Comparison of ENCODE assay signal across 8 cellular contexts in genomic region chr9:4299006-4299795, GRCh38. TPM values are rescaled to one million over a fixed set of nuclear protein-coding genes. Genes with fewer than 3 reads are reported as not detected.
A peak's percentile ranks its signal among the peaks of the same experiment; 100 is the strongest.
DNase-seq lines count a peak whose midpoint lies in the region; ATAC-seq and TF ChIP-seq lines count a peak whose summit lies in the region.

No MANE protein-coding gene starts in this region.

- H3K36me3 ChIP-seq in esophagus (ENCODE audit: control insufficient read depth in 2 of 2, insufficient read depth in 2 of 2, low read length in 1 of 2) (no peaks in the 10 kb centered on the region), muscle layer of duodenum (ENCODE audit: control insufficient read depth in 1 of 2, insufficient read depth in 2 of 2, low read length in 2 of 2) (peaks cover 0 to 37% of the 10 kb centered on the region in 2 donors), transverse colon (no peaks in the 10 kb centered on the region)

- DNase-seq in AG04449 (ENCODE audit: low read depth, low spot score) (no peak), HCEC 1CT (peak; percentile 55), transverse colon (peak; percentile 30), NCI-H2029 treated with DMSO at 0.1 percent for 48 hours (lab: John Stamatoyannopoulos, UW) (no peak)
- peak; percentile 15 to 17 for DNase-seq in activated CD4-positive, alpha-beta T cell treated with anti-CD3 and anti-CD28 coated beads, Interleukin-2, amount 50 U/mL, for 4 hours

- TF ChIP-seq CTCF in AG04449 (IDR thresholded peaks at IDR 0.05; ENCODE audit: insufficient read depth, low read length, missing control alignments) = no peak
- no peak for TF ChIP-seq CTCF in transverse colon (IDR thresholded peaks at IDR 0.05)

- H3K4me1 ChIP-seq in esophagus (ENCODE audit: control insufficient read depth in 2 of 2, insufficient read depth in 2 of 2, low read length in 1 of 2) = peaks cover 3 to 12% of the 10 kb centered on the region in 2 donors
- H3K4me1 ChIP-seq in muscle layer of duodenum (ENCODE audit: control insufficient read depth in 1 of 2, insufficient read depth in 2 of 2, low read length in 2 of 2) = peaks cover 0 to 11% of the 10 kb centered on the region in 2 donors
- H3K4me1 ChIP-seq in transverse colon = peaks cover 0 to 23% (median 10%) of the 10 kb centered on the region in 4 donors

- peak overlapping the region; percentile 63 to 88 for H3K27ac ChIP-seq in esophagus (ENCODE audit: low read depth in 2 of 2, low read length in 1 of 2)
- peak overlapping the region; percentile 70 for H3K27ac ChIP-seq in muscle layer of duodenum (ENCODE audit: low read length)
- peak overlapping the region; percentile 91 to 94 (median 94) for H3K27ac ChIP-seq in transverse colon

- in situ Hi-C loops in transverse colon (cut with MboI; ENCODE audit: low pct_ligation_motif_present in 1 of 4, low pct_unique_long_range_greater_than_20kb in 1 of 4, low sequenced_read_pairs in 3 of 4) = no loop called here

- H3K27me3 ChIP-seq in esophagus (ENCODE audit: control insufficient read depth in 1 of 2, insufficient read depth in 2 of 2, low read length in 2 of 2) = peaks cover 0 to 3% of the 10 kb centered on the region in 2 donors
- H3K27me3 ChIP-seq in muscle layer of duodenum (ENCODE audit: low read depth, low read length) = no peaks in the 10 kb centered on the region
- H3K27me3 ChIP-seq in transverse colon = no peaks in the 10 kb centered on the region

- intact Hi-C loops in transverse colon (cut with DNase I; ENCODE audit: low total_unique reads) = no loop called here

- peak overlapping the region; percentile 84 for H3K4me3 ChIP-seq in AG04449 (ENCODE audit: low read depth, low read length)
- H3K4me3 ChIP-seq in esophagus (ENCODE audit: low read depth in 1 of 2, low read length in 2 of 2) = peak overlapping the region; percentile 65 to 71
- peak overlapping the region; percentile 86 to 87 for H3K4me3 ChIP-seq in muscle layer of duodenum (ENCODE audit: low read depth in 1 of 2, low read length in 2 of 2)
- peak overlapping the region; percentile 45 to 85 (median 76) for H3K4me3 ChIP-seq in transverse colon

- CTCF ChIA-PET in AG04449 (lab: Yijun Ruan, JAX) = interaction anchor here (1.1 to 1.7 kb wide), 3 partner anchors 16 to 68 kb away, joined by 4 to 5 read pairs (median 4); no protein-coding TSS in a partner anchor

- WGBS in esophagus, 2 donors = 1% methylated on average over 60 of the region's 60 CpGs
- 0% methylated on average over 59 of the region's 60 CpGs; no CpG with 5 or more reads in 1 of the 2 donors for WGBS in transverse colon (ENCODE audit: low coverage in 1 of 2), 2 donors

- TF ChIP-seq POLR2A in transverse colon (IDR thresholded peaks at IDR 0.05) = no peak

- no peaks in the 10 kb centered on the region for H3K9me3 ChIP-seq in esophagus (ENCODE audit: control insufficient read depth in 2 of 2, insufficient read depth in 1 of 2, low read depth in 1 of 2, low read length in 1 of 2)
- H3K9me3 ChIP-seq in muscle layer of duodenum (ENCODE audit: control insufficient read depth in 1 of 2, low read length in 2 of 2) = no peaks in the 10 kb centered on the region
- no peaks in the 10 kb centered on the region for H3K9me3 ChIP-seq in transverse colon

- no peak for ATAC-seq in HG03135 (IDR thresholded peaks at IDR 0.05; ENCODE audit: unreplicated experiment)

- TF ChIP-seq EP300 in transverse colon (IDR thresholded peaks at IDR 0.05; ENCODE audit: low read depth) = no peak

- POLR2A ChIA-PET in AG04449 (lab: Yijun Ruan, JAX) = interaction anchor here (0.8 kb wide), 1 partner anchor 14 kb away, joined by 4 read pairs; no protein-coding TSS in a partner anchor

RNA-seq across cellular contexts. Expression of gene GLIS3, which starts 0.7 kb away (rescaled TPM):
- polyA plus RNA-seq in esophagus = under 1 TPM; 0.42 to 0.79 TPM
- 10 to 100 TPM; 13.5 to 36.2 (median 28.8) TPM for total RNA-seq in transverse colon

Comparison
In these comparisons a context has a peak if more than half of its experiments do, and no peak if none do; other contexts are left out.
1. DNase-seq: peak in HCEC 1CT (single experiment), activated CD4-positive, alpha-beta T cell treated with anti-CD3 and anti-CD28 coated beads, Interleukin-2, amount 50 U/mL, for 4 hours (2 of 2) and transverse colon (single experiment); none in AG04449 (single experiment) and NCI-H2029 treated with DMSO at 0.1 percent for 48 hours (single experiment).
2. Peak in every context shown above with its lines, with median percentiles within 50 percentile points of each other: H3K4me3 ChIP-seq and H3K27ac ChIP-seq.